ENCODE assay signal across 21 cellular contexts in genomic region chr17:31115168-31115567, GRCh38.
"Had no signal": no experiment of that assay in that cellular context is flagged by ENCODE, and none has a peak within 500 bp of the region (broad histone marks: within the 10 kb centered on the region; RNA-seq: fewer than 3 reads in every experiment).

No MANE protein-coding gene starts in this region.

- H3K27ac Mint-ChIP-seq: activated CD4-positive, alpha-beta T cell treated with anti-CD3 and anti-CD28 coated beads for 36 hours; activated naive CD8-positive, alpha-beta T cell; activated T-helper 1 cell treated with anti-CD3 and anti-CD28 coated beads, Interleukin-12 subunit alpha, Interleukin-12 subunit beta, Interleukin-2, Interleukin-4 antibody, amounts not matched to agents 30 ng/mL and 10 ng/mL and 1 ng/mL, durations not matched to agents 14 hours and 24 hours and 36 hours; immature natural killer cell; memory B cell; naive B cell; stimulated activated memory B cell treated with anti-CD40 and anti-IgM and Interleukin-4, amounts not matched to agents 10 μg/mL and 1 μg/mL and 100 μg/mL, for 72 hours had no signal

- H3K4me1 Mint-ChIP-seq: immature natural killer cell had no signal

- H3K36me3 ChIP-seq: gastrocnemius medialis, heart right ventricle, ovary, upper lobe of right lung had no signal

- H3K4me3 Mint-ChIP-seq: activated CD4-positive, alpha-beta T cell treated with anti-CD3 and anti-CD28 coated beads for 36 hours; activated naive CD8-positive, alpha-beta T cell; activated T-helper 1 cell treated with anti-CD3 and anti-CD28 coated beads, Interleukin-12 subunit alpha, Interleukin-12 subunit beta, Interleukin-2, Interleukin-4 antibody, amounts not matched to agents 30 ng/mL and 10 ng/mL and 1 ng/mL, durations not matched to agents 14 hours and 24 hours and 36 hours; immature natural killer cell; memory B cell; naive B cell; stimulated activated memory B cell treated with anti-CD40 and anti-IgM and Interleukin-4, amounts not matched to agents 10 μg/mL and 1 μg/mL and 100 μg/mL, for 72 hours had no signal

- H3K4me2 ChIP-seq: smooth muscle cell had no signal

- H3K4me1 ChIP-seq: gastrocnemius medialis, testis had no signal

- ATAC-seq: activated CD4-positive, alpha-beta T cell treated with anti-CD3 and anti-CD28 coated beads for 36 hours; gastrocnemius medialis; heart right ventricle; mucosa of descending colon; sciatic nerve; stimulated activated memory B cell treated with anti-CD40 and anti-IgM and Interleukin-4, amounts not matched to agents 10 μg/mL and 1 μg/mL and 100 μg/mL, for 72 hours; upper lobe of right lung had no signal

- H3K9me3 ChIP-seq: gastrocnemius medialis, mucosa of descending colon, ovary, testis, upper lobe of right lung had no signal

- H3K4me3 ChIP-seq: gastrocnemius medialis, heart right ventricle, mucosa of descending colon, ovary, smooth muscle cell, testis, upper lobe of right lung had no signal

- H3K9me3 Mint-ChIP-seq: activated T-helper 1 cell treated with anti-CD3 and anti-CD28 coated beads, Interleukin-12 subunit alpha, Interleukin-12 subunit beta, Interleukin-2, Interleukin-4 antibody, amounts not matched to agents 30 ng/mL and 10 ng/mL and 1 ng/mL, durations not matched to agents 14 hours and 24 hours and 36 hours; immature natural killer cell; memory B cell; naive B cell; stimulated activated memory B cell treated with anti-CD40 and anti-IgM and Interleukin-4, amounts not matched to agents 10 μg/mL and 1 μg/mL and 100 μg/mL, for 72 hours had no signal

- H3K27me3 ChIP-seq: gastrocnemius medialis, heart right ventricle, ovary, testis, upper lobe of right lung had no signal

- H3K27me3 Mint-ChIP-seq: activated CD4-positive, alpha-beta T cell treated with anti-CD3 and anti-CD28 coated beads for 36 hours; activated naive CD8-positive, alpha-beta T cell; memory B cell; naive B cell; stimulated activated memory B cell treated with anti-CD40 and anti-IgM and Interleukin-4, amounts not matched to agents 10 μg/mL and 1 μg/mL and 100 μg/mL, for 72 hours had no signal

- H3K27ac ChIP-seq: gastrocnemius medialis, heart right ventricle, ovary, testis, upper lobe of right lung had no signal

- DNase-seq: activated CD4-positive, alpha-beta T cell treated with anti-CD3 and anti-CD28 coated beads for 36 hours; activated CD4-positive, alpha-beta T cell treated with anti-CD3 and anti-CD28 coated beads, Interleukin-2, amount 50 U/mL, for 48 hours; activated gamma-delta T cell treated with Interleukin-2 at 50 U/mL for 16 hours; amniotic stem cell; cortex of kidney; gastrocnemius medialis; heart right ventricle; immature natural killer cell; kidney glomerular epithelial cell; mucosa of descending colon; naive B cell; ovary; stimulated activated CD4-positive, alpha-beta T cell treated with anti-CD3 and anti-CD28 coated beads, Interleukin-4, amount 100 ng/mL, for 24 hours; testis; upper lobe of right lung had no signal

- H3K36me3 Mint-ChIP-seq: activated naive CD8-positive, alpha-beta T cell; naive B cell had no signal
